Comparison of ENCODE assay signal across 8 cellular contexts in the genomic region with DNA sequence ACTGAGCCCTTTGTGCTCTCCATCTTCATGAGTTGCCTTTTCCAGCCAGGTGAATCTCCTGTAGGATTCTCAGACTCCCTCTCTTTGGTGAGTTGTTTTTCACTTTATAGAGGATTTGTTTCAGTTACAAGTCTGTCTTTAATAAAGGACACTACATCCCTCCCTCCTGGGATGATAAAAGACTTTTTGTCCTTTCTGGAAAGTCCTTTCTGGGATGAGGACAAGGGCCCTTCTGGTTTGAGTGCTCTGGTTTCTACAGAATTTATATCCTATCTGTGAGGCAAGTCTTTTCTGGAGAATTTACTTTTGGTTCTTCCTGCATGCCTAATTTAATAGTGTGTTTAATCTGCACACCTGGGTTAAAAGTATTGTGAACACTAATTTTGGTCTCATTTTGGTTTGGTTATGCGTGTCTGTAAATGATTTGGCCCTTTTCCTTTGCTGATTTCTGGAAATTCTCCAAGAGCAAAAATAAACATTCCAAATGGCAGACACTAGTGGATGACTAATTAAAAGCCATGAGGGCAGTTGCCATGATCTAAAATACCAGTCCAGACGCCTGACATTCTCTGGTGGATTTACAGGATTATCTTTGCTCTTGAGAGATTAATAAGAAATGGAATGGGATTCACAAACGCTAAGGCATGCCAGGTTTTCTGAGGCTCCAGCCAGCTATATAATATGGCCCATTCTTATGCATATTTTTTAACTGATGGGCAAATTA. TPM values are rescaled to one million over a fixed set of nuclear protein-coding genes. Genes with fewer than 3 reads are reported as not detected.
DNase-seq lines count a peak whose midpoint lies in the region; ATAC-seq and TF ChIP-seq lines count a peak whose summit lies in the region.

No MANE protein-coding gene starts in this region.

- H3K27me3 Mint-ChIP-seq in CD8-positive, alpha-beta T cell (ENCODE audit: low read depth), result no peaks in the 10 kb centered on the region

- no peak overlapping the region for H3K27ac Mint-ChIP-seq in CD8-positive, alpha-beta T cell

- POLR2A ChIA-PET in CD8-positive, alpha-beta T cell (lab: Charles Lee), result no interaction called here

- H3K9me3 ChIP-seq in SJCRH30 (replicated peaks), result no peaks in the 10 kb centered on the region
- H3K9me3 ChIP-seq in thyroid gland, result no peaks in the 10 kb centered on the region
- no peaks in the 10 kb centered on the region for H3K9me3 ChIP-seq in CD8-positive, alpha-beta T cell (ENCODE audit: low read length)

- no peaks in the 10 kb centered on the region for H3K9me3 Mint-ChIP-seq in CD8-positive, alpha-beta T cell

- H3K4me1 ChIP-seq in SJCRH30 (peaks cover 40% of the 10 kb centered on the region), thyroid gland (peaks cover 8 to 19% of the 10 kb centered on the region in 2 donors)
- no peaks in the 10 kb centered on the region for H3K4me1 ChIP-seq in CD8-positive, alpha-beta T cell (ENCODE audit: insufficient read depth, low read length)

- no peak overlapping the region for H3K4me3 ChIP-seq in SJCRH30
- no peak overlapping the region for H3K4me3 ChIP-seq in thyroid gland (replicated peaks in 1 of 3)
- H3K4me3 ChIP-seq in CD8-positive, alpha-beta T cell (ENCODE audit: low read depth, low read length), result no peak overlapping the region

- H3K36me3 ChIP-seq in SJCRH30 (no peaks in the 10 kb centered on the region), thyroid gland (no peaks in the 10 kb centered on the region)
- H3K36me3 ChIP-seq in CD8-positive, alpha-beta T cell (ENCODE audit: insufficient read depth, low read length), result no peaks in the 10 kb centered on the region

- 16 to 18% methylated on average over 3 of the region's 3 CpGs for WGBS in thyroid gland, 2 donors

- peak in 2 of 3 experiments; percentile 29 to 42 for DNase-seq in NCI-H1417 (lab: John Stamatoyannopoulos, UW)
- DNase-seq in NCI-H1417 treated with DMSO at 0.1 percent for 48 hours (lab: John Stamatoyannopoulos, UW), result no peak
- peak; percentile 76 to 89 for DNase-seq in SJCRH30
- peak; percentile 31 for DNase-seq in glomerular endothelial cell (ENCODE audit: extremely low read depth, low read depth, low spot score)
- no peak for DNase-seq in thyroid gland
- no peak for DNase-seq in CD8-positive, alpha-beta T cell

- H3K27ac ChIP-seq in SJCRH30, result peak overlapping the region; percentile 72
- peak overlapping the region in 2 of 3 donors; percentile 7 to 22 for H3K27ac ChIP-seq in thyroid gland
- no peak overlapping the region for H3K27ac ChIP-seq in CD8-positive, alpha-beta T cell (ENCODE audit: low read depth, low read length)

- CTCF ChIA-PET in CD8-positive, alpha-beta T cell (lab: Charles Lee), result no interaction called here

- intact Hi-C loops in thyroid gland (cut with DNase I), result no loop called here
- intact Hi-C loops in CD8-positive, alpha-beta T cell (cut with DNase I, micrococcal nuclease), result no loop called here

- TF ChIP-seq CTCF in thyroid gland (IDR thresholded peaks at IDR 0.05), result no peak
- no peak for TF ChIP-seq CTCF in CD8-positive, alpha-beta T cell (IDR thresholded peaks at IDR 0.05)

- H3K27me3 ChIP-seq in SJCRH30 (no peaks in the 10 kb centered on the region), thyroid gland (no peaks in the 10 kb centered on the region)
- H3K27me3 ChIP-seq in CD8-positive, alpha-beta T cell (ENCODE audit: insufficient read depth, low read length), result no peaks in the 10 kb centered on the region

- TF ChIP-seq POLR2A in thyroid gland (IDR thresholded peaks at IDR 0.05), result no peak

- H3K4me3 Mint-ChIP-seq in CD8-positive, alpha-beta T cell, result no peak overlapping the region

- peaks cover 1% of the 10 kb centered on the region for H3K36me3 Mint-ChIP-seq in CD8-positive, alpha-beta T cell

- ATAC-seq in HG03571 (IDR thresholded peaks at IDR 0.05; ENCODE audit: unreplicated experiment) (no peak), GM19452 (IDR thresholded peaks at IDR 0.05; ENCODE audit: unreplicated experiment) (no peak)
- no peak for ATAC-seq in CD8-positive, alpha-beta T cell

- no peaks in the 10 kb centered on the region for H3K4me1 Mint-ChIP-seq in CD8-positive, alpha-beta T cell (ENCODE audit: low read depth)

RNA-seq across cellular contexts. Expression of gene TCP11, which starts 44.8 kb away (rescaled TPM):
- not detected in 2 replicates for total RNA-seq in SJCRH30 (2014; rRNA removed; shearing (Covaris generic))
- 0.41 TPM in 1 of 2 replicates, not detected in the other for total RNA-seq in glomerular endothelial cell
- total RNA-seq in thyroid gland, result 1 to 10 TPM in 2 of 4 donors, not detected in 2; 1.0 to 2.8 TPM
- not detected for total RNA-seq in CD8-positive, alpha-beta T cell

Comparison
In these comparisons a context has a peak if more than half of its experiments do, and no peak if none do; other contexts are left out.
1. DNase-seq: peak in NCI-H1417 (2 of 3), SJCRH30 (2 of 2) and glomerular endothelial cell (single experiment); none in NCI-H1417 treated with DMSO at 0.1 percent for 48 hours (single experiment), thyroid gland (0 of 2) and CD8-positive, alpha-beta T cell (0 of 7).